ENCODE assay signal across 28 cellular contexts in the genomic region with DNA sequence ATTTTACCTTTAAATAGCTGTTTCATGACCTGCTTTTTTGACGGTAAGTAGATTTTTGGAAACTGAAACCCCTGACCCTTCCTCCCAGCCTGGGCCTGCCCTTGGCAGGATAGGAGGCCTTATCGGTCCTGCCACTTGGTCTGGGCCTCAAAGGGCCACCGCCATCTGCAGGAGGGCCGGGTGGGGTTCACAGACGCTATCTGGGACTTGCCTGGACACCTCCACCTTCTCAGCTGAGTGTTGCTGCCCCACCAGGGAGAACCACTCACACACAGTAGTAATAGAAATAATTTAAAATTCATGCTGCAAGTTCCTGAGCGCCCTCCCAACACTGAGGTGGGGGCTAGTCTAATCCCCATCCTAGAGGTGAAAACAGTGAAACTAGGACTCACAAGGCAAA. TPM values are rescaled to one million over a fixed set of nuclear protein-coding genes. Genes with fewer than 3 reads are reported as not detected.
DNase-seq lines count a peak whose midpoint lies in the region; ATAC-seq, FAIRE-seq and TF ChIP-seq lines count a peak whose summit lies in the region.
"Had no signal": no experiment of that assay in that cellular context is flagged by ENCODE, and none has a peak within 500 bp of the region (broad histone marks: within the 10 kb centered on the region; RNA-seq: fewer than 3 reads in every experiment).

No MANE protein-coding gene starts in this region.

- H3K4me2 ChIP-seq in astrocyte (ENCODE audit: low read length) (no peak overlapping the region), neuronal stem cell (ENCODE audit: insufficient read depth, low read length, poor library complexity, severe bottlenecking) (no peak overlapping the region)
- H3K4me2 ChIP-seq: A549; BLaER1 treated with 17β-estradiol and CSF1 and Interleukin-3, amounts not matched to agents 10 nM and 100 nM had no signal

- H3K9ac ChIP-seq in astrocyte (ENCODE audit: low read length), result no peak overlapping the region
- H3K9ac ChIP-seq in neuronal stem cell (ENCODE audit: low read depth, low read length, poor library complexity), result no peak overlapping the region
- H3K9ac ChIP-seq: BLaER1 treated with 17β-estradiol and CSF1 and Interleukin-3, amounts not matched to agents 10 nM and 100 nM had no signal

- WGBS in neuronal stem cell (ENCODE audit: extremely low coverage in 2 of 2, insufficient read length in 2 of 2, insufficient replicate concordance in 1 of 2), 2 donors, result no CpG with 5 or more reads among the region's 6 CpGs

- H2BK5ac ChIP-seq in neuronal stem cell (ENCODE audit: low read length), result peak overlapping the region; percentile 66

- H3K36me3 ChIP-seq in CD8-positive, alpha-beta memory T cell (ENCODE audit: insufficient read depth, low read length), result no peaks in the 10 kb centered on the region
- H3K36me3 ChIP-seq in astrocyte (ENCODE audit: insufficient read depth, low read length) (no peaks in the 10 kb centered on the region), neuronal stem cell (replicated peaks in 1 of 2; ENCODE audit: control insufficient read depth in 2 of 2, insufficient read depth in 2 of 2, low read length in 2 of 2) (no peaks in the 10 kb centered on the region)
- H3K36me3 ChIP-seq: BLaER1 treated with 17β-estradiol and CSF1 and Interleukin-3, amounts not matched to agents 10 nM and 100 nM had no signal

- no peak overlapping the region for H2BK120ac ChIP-seq in neuronal stem cell (ENCODE audit: low read depth, low read length)

- no peaks in the 10 kb centered on the region for H3K9me3 ChIP-seq in CD8-positive, alpha-beta memory T cell (ENCODE audit: low read length)
- H3K9me3 ChIP-seq in astrocyte (ENCODE audit: insufficient read depth, low read depth, low read length) (no peaks in the 10 kb centered on the region), neuronal stem cell (replicated peaks in 1 of 2; ENCODE audit: control insufficient read depth in 2 of 2, insufficient read depth in 1 of 2, low read depth in 1 of 2, low read length in 2 of 2) (no peaks in the 10 kb centered on the region)
- H3K9me3 ChIP-seq: A549; BLaER1 treated with 17β-estradiol and CSF1 and Interleukin-3, amounts not matched to agents 10 nM and 100 nM had no signal

- no peak for FAIRE-seq in astrocyte (lab: Jason Lieb, UNC)
- FAIRE-seq: A549, GM12878 had no signal

- no peak overlapping the region for H3K4me3 ChIP-seq in CD8-positive, alpha-beta memory T cell (ENCODE audit: low read length)
- H3K4me3 ChIP-seq in astrocyte (ENCODE audit: insufficient read depth, low read depth, low read length) (no peak overlapping the region), neuronal stem cell (ENCODE audit: low read length in 2 of 2) (no peak overlapping the region)
- H3K4me3 ChIP-seq: A549; BLaER1 treated with 17β-estradiol and CSF1 and Interleukin-3, amounts not matched to agents 10 nM and 100 nM; GM12878 had no signal

- peaks cover 2 to 5% (median 4%) of the 10 kb centered on the region in 3 donors for H3K4me1 Mint-ChIP-seq in CD8-positive, alpha-beta memory T cell
- peaks cover 13% of the 10 kb centered on the region for H3K4me1 Mint-ChIP-seq in astrocyte (ENCODE audit: low read depth, unreplicated experiment)

- no peaks in the 10 kb centered on the region for H3K4me1 ChIP-seq in CD8-positive, alpha-beta memory T cell (ENCODE audit: insufficient read depth, low read length)
- H3K4me1 ChIP-seq in astrocyte (ENCODE audit: insufficient read depth, low read length) (no peaks in the 10 kb centered on the region), neuronal stem cell (ENCODE audit: control insufficient read depth in 2 of 2, insufficient read depth in 1 of 2, low read depth in 1 of 2, low read length in 2 of 2) (peaks cover 0 to 7% of the 10 kb centered on the region in 2 donors)
- H3K4me1 ChIP-seq: A549 had no signal

- no peak overlapping the region for H3K4me3 Mint-ChIP-seq in CD8-positive, alpha-beta memory T cell
- H3K4me3 Mint-ChIP-seq in astrocyte (ENCODE audit: unreplicated experiment), result peak overlapping the region; percentile 40
- H3K4me3 Mint-ChIP-seq: CD4-positive, alpha-beta T cell had no signal

- DNase-seq in CD8-positive, alpha-beta memory T cell, result no peak
- peak in 74 of 76 experiments; percentile 41 to 93 (median 78) for DNase-seq in HUDEP-2 (lab: John Stamatoyannopoulos, UW; ENCODE audit: unreplicated experiment in 76 of 76)
- DNase-seq in astrocyte (ENCODE audit: low read depth), result no peak
- no peak for DNase-seq in neuronal stem cell (ENCODE audit: low spot score)
- no peak for DNase-seq in GDM1 (lab: John Stamatoyannopoulos, UW)
- no peak for DNase-seq in NCI-H2227 (lab: John Stamatoyannopoulos, UW; ENCODE audit: unreplicated experiment)
- DNase-seq: AML-193; CD4-positive, alpha-beta T cell; COR-L47; DMS53; GOT3; HCEC 1CT; Kasumi-1; MV-4-11; NCI-H1105; NCI-H1436 treated with DMSO at 0.1 percent for 48 hours; NCI-H2029; NCI-H446 treated with DMSO at 0.1 percent for 48 hours; NCI-H526 treated with DMSO at 0.1 percent for 48 hours; SHP77 treated with DMSO at 0.1 percent for 48 hours had no signal

- H4K8ac ChIP-seq in neuronal stem cell (ENCODE audit: low read depth, low read length), result no peak overlapping the region

- H3K4ac ChIP-seq in neuronal stem cell (ENCODE audit: low read length), result no peak overlapping the region

- H2AFZ ChIP-seq in astrocyte (ENCODE audit: low read depth, low read length), result no peak overlapping the region
- peak overlapping the region; percentile 75 for H2AFZ ChIP-seq in neuronal stem cell (ENCODE audit: low read length)

- no peak overlapping the region for H4K91ac ChIP-seq in neuronal stem cell (ENCODE audit: low read depth, low read length, poor library complexity)

- H3K79me1 ChIP-seq in neuronal stem cell (ENCODE audit: low read depth, low read length), result no peaks in the 10 kb centered on the region

- no peak overlapping the region for H3K27ac Mint-ChIP-seq in CD8-positive, alpha-beta memory T cell
- peak overlapping the region; percentile 26 for H3K27ac Mint-ChIP-seq in astrocyte (ENCODE audit: unreplicated experiment)
- H3K27ac Mint-ChIP-seq: CD4-positive, alpha-beta T cell had no signal

- H2BK12ac ChIP-seq in neuronal stem cell (ENCODE audit: low read length), result no peak overlapping the region

- H4K20me1 ChIP-seq in astrocyte (ENCODE audit: insufficient read depth, low read length), result no peaks in the 10 kb centered on the region
- H4K20me1 ChIP-seq: BLaER1 treated with 17β-estradiol and CSF1 and Interleukin-3, amounts not matched to agents 10 nM and 100 nM had no signal

- H3K9me3 Mint-ChIP-seq in CD8-positive, alpha-beta memory T cell, result no peaks in the 10 kb centered on the region
- no peaks in the 10 kb centered on the region for H3K9me3 Mint-ChIP-seq in astrocyte (ENCODE audit: unreplicated experiment)
- H3K9me3 Mint-ChIP-seq: CD4-positive, alpha-beta T cell had no signal

- peak overlapping the region; percentile 21 for H2BK15ac ChIP-seq in neuronal stem cell (ENCODE audit: low read length)

- no peak overlapping the region for H3K23ac ChIP-seq in neuronal stem cell (ENCODE audit: low read depth, low read length, poor library complexity)

- H3K27me3 Mint-ChIP-seq in CD8-positive, alpha-beta memory T cell, result peaks cover 2 to 21% of the 10 kb centered on the region in 2 donors
- peaks cover 11% of the 10 kb centered on the region for H3K27me3 Mint-ChIP-seq in astrocyte (ENCODE audit: low read depth, unreplicated experiment)

- H3K14ac ChIP-seq in neuronal stem cell (ENCODE audit: low read length), result no peak overlapping the region

- H3K79me2 ChIP-seq in astrocyte (ENCODE audit: insufficient read depth, low read length), result peaks cover under 1% of the 10 kb centered on the region

- H3K36me3 Mint-ChIP-seq in CD8-positive, alpha-beta memory T cell, result peaks cover 0 to 4% (median 0%) of the 10 kb centered on the region in 3 donors
- no peaks in the 10 kb centered on the region for H3K36me3 Mint-ChIP-seq in astrocyte (ENCODE audit: low read depth, unreplicated experiment)

- no peak for TF ChIP-seq CTCF in astrocyte (IDR thresholded peaks at IDR 0.05; ENCODE audit: insufficient read depth, low read depth, low read length)

- H3K27ac ChIP-seq in CD8-positive, alpha-beta memory T cell (ENCODE audit: low read depth, low read length), result peak overlapping the region; percentile 70
- H3K27ac ChIP-seq in astrocyte (ENCODE audit: low read depth, low read length) (no peak overlapping the region), neuronal stem cell (replicated peaks; ENCODE audit: low read length) (no peak overlapping the region)
- H3K27ac ChIP-seq: A549; BLaER1 treated with 17β-estradiol and CSF1 and Interleukin-3, amounts not matched to agents 10 nM and 100 nM had no signal

- no peak overlapping the region for H2AK5ac ChIP-seq in neuronal stem cell (ENCODE audit: low read depth, low read length)

- H3K18ac ChIP-seq in neuronal stem cell (ENCODE audit: low read length), result no peak overlapping the region

- ATAC-seq in GM18517 (IDR thresholded peaks at IDR 0.05; ENCODE audit: unreplicated experiment), result no peak
- ATAC-seq: A549, GM12878, Panc1 had no signal

- CTCF ChIA-PET in CD8-positive, alpha-beta memory T cell (lab: Charles Lee), result no interaction called here

- H3K27me3 ChIP-seq in CD8-positive, alpha-beta memory T cell (ENCODE audit: insufficient read depth, low read length, poor library complexity, severe bottlenecking), result no peaks in the 10 kb centered on the region
- H3K27me3 ChIP-seq in astrocyte (ENCODE audit: insufficient read depth, low read length) (peaks cover 3% of the 10 kb centered on the region), neuronal stem cell (ENCODE audit: control insufficient read depth in 3 of 3, insufficient read depth in 3 of 3, low read depth in 1 of 3, low read length in 3 of 3) (peaks cover 0 to 6% (median 0%) of the 10 kb centered on the region in 3 experiments)
- H3K27me3 ChIP-seq: BLaER1 treated with 17β-estradiol and CSF1 and Interleukin-3, amounts not matched to agents 10 nM and 100 nM had no signal

- POLR2A ChIA-PET in CD8-positive, alpha-beta memory T cell (lab: Charles Lee), result no interaction called here

RNA-seq across cellular contexts. Expression of gene NPRL3, which starts 4.6 kb away (rescaled TPM):
- total RNA-seq in CD8-positive, alpha-beta memory T cell, result 10 to 100 TPM; 45.2 to 50.7 TPM
- 13.0 TPM for polyA plus RNA-seq in CD8-positive, alpha-beta memory T cell
- 23.5 and 29.0 TPM in 2 replicates for total RNA-seq in astrocyte
- polyA plus RNA-seq in neuronal stem cell (2013, experiment 1 of 2), result 28.2 TPM
- 28.8 TPM for polyA plus RNA-seq in neuronal stem cell (2013, experiment 2 of 2)

RNA-seq across cellular contexts. Expression of gene HBZ, which starts 9.4 kb away (rescaled TPM):
- not detected for total RNA-seq in CD8-positive, alpha-beta memory T cell
- not detected for polyA plus RNA-seq in CD8-positive, alpha-beta memory T cell
- total RNA-seq in astrocyte, result not detected in 2 replicates
- polyA plus RNA-seq in neuronal stem cell (2013, experiment 1 of 2), result 0.21 TPM
- polyA plus RNA-seq in neuronal stem cell (2013, experiment 2 of 2), result 0.32 TPM
- total RNA-seq: CD4-positive, alpha-beta T cell; Daoy; G401; M059J had no signal
- polyA plus RNA-seq: A549, GM12878 had no signal

RNA-seq across cellular contexts. Expression of gene HBM, which starts 22.7 kb away (rescaled TPM):
- total RNA-seq in CD8-positive, alpha-beta memory T cell, result not detected
- not detected for polyA plus RNA-seq in CD8-positive, alpha-beta memory T cell
- not detected in 2 replicates for total RNA-seq in astrocyte
- polyA plus RNA-seq in neuronal stem cell (2013, experiment 1 of 2), result not detected
- not detected for polyA plus RNA-seq in neuronal stem cell (2013, experiment 2 of 2)
- total RNA-seq: CD4-positive, alpha-beta T cell; Daoy; G401; GM12878; M059J had no signal
- polyA plus RNA-seq: A549 had no signal

RNA-seq across cellular contexts. Expression of gene HBA2, which starts 29.6 kb away (rescaled TPM):
- total RNA-seq in CD8-positive, alpha-beta memory T cell, result not detected
- polyA plus RNA-seq in CD8-positive, alpha-beta memory T cell, result 5.8 TPM
- total RNA-seq in astrocyte, result 1.4 TPM in 1 of 2 replicates, not detected in the other
- not detected for polyA plus RNA-seq in neuronal stem cell (2013, experiment 1 of 2)
- not detected for polyA plus RNA-seq in neuronal stem cell (2013, experiment 2 of 2)
- total RNA-seq: CD4-positive, alpha-beta T cell; G401; M059J had no signal

RNA-seq across cellular contexts. Expression of gene HBA1, which starts 33.4 kb away (rescaled TPM):
- total RNA-seq in CD8-positive, alpha-beta memory T cell, result not detected
- polyA plus RNA-seq in CD8-positive, alpha-beta memory T cell, result 1.6 TPM
- 1.6 TPM in 1 of 2 replicates, not detected in the other for total RNA-seq in astrocyte
- not detected for polyA plus RNA-seq in neuronal stem cell (2013, experiment 1 of 2)
- not detected for polyA plus RNA-seq in neuronal stem cell (2013, experiment 2 of 2)
- total RNA-seq: CD4-positive, alpha-beta T cell; Daoy; G401; M059J had no signal

Comparison
In these comparisons a context has a peak if more than half of its experiments do, and no peak if none do; other contexts are left out.
1. DNase-seq: peak in HUDEP-2 (74 of 76); none in CD8-positive, alpha-beta memory T cell (0 of 5), astrocyte (single experiment), neuronal stem cell (single experiment), GDM1 (single experiment) and NCI-H2227 (single experiment).